ENCODE assay signal across 12 cellular contexts in the genomic region with DNA sequence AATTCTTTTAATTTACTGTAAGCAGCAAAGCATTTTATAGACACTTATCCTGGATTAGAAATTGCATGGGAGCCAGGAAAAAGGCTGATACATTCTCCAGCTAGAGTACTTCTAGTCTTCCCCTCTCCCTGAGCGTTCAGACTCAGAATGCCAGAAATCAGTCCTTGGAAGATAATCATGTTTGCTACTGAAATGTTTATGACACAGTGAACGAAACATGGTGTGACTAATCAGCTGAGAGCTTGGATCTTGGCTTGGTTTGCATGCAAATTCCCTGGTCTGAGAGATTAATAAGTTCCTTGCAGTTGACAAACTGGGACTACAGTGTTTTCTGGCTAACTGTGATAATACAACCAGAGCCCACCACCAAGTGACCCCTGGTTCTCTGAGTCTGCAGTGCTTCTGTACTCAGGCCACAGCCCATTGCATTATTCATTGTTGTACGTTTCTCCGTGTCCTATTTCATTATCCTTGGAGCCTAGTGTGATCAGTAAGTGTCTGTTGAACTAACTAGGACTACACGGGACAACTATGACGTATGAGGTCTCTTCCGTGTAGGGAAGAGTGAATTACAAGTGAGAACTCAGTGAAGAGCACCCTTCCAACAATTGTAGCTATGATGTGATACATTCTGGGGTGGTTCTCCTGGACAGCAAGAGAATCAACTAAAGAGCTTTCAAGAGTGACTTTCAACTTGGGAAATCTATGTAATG. TPM values are rescaled to one million over a fixed set of nuclear protein-coding genes. Genes with fewer than 3 reads are reported as not detected.
DNase-seq lines count a peak whose midpoint lies in the region; ATAC-seq and TF ChIP-seq lines count a peak whose summit lies in the region.
"Had no signal": no experiment of that assay in that cellular context is flagged by ENCODE, and none has a peak within 500 bp of the region (broad histone marks: within the 10 kb centered on the region; RNA-seq: fewer than 3 reads in every experiment).

No MANE protein-coding gene starts in this region.

- no peak overlapping the region for H3T11ph ChIP-seq in H9 (ENCODE audit: low read length)

- no peak overlapping the region for H2AFZ ChIP-seq in H9 (ENCODE audit: low read length)

- no peak overlapping the region for H4K5ac ChIP-seq in H9 (ENCODE audit: insufficient read length, low read depth, low read length)

- H3K27me3 Mint-ChIP-seq in H9 (ENCODE audit: low read depth): peaks cover 52% of the 10 kb centered on the region

- H3K4me1 Mint-ChIP-seq in H9: 0 out of 4 replicates have a peak, but pooled peaks cover 3 to 4% of the 10 kb centered on the region in 2 experiments

- H3K27me3 ChIP-seq in RWPE2 (ENCODE audit: insufficient read depth, poor library complexity, severe bottlenecking): no peaks in the 10 kb centered on the region
- peaks cover 7% of the 10 kb centered on the region; the same call in 1 of the 2 replicates for H3K27me3 ChIP-seq in H9 (ENCODE audit: insufficient read depth, low read length)

- TF ChIP-seq CTCF in RWPE2 (IDR thresholded peaks at IDR 0.05; ENCODE audit: poor library complexity, severe bottlenecking): no peak
- no peak for TF ChIP-seq CTCF in fibroblast of mammary gland (conservative IDR thresholded peaks at IDR 0.05; ENCODE audit: control insufficient read depth, insufficient read depth, low read depth, low read length)
- TF ChIP-seq CTCF in H9 (conservative IDR thresholded peaks at IDR 0.05): no peak

- H2BK5ac ChIP-seq in H9 (ENCODE audit: insufficient read length, low read length): no peak overlapping the region

- no peak overlapping the region for H3K18ac ChIP-seq in H9 (ENCODE audit: insufficient read length, low read depth, low read length)

- H3K9me3 Mint-ChIP-seq in H9: no peaks in the 10 kb centered on the region; a peak in 1 of 5 replicates
- H3K9me3 Mint-ChIP-seq: immature natural killer cell had no signal

- no peak overlapping the region for H3K56ac ChIP-seq in H9 (ENCODE audit: insufficient read length, low read depth, low read length)

- in situ Hi-C loops in Caki2 (cut with HindIII; ENCODE audit: low pct_unique_long_range_greater_than_20kb, low sequenced_read_pairs): no loop called here

- H3K4me1 ChIP-seq in RWPE2 (ENCODE audit: insufficient read depth, poor library complexity, severe bottlenecking): peaks cover 47% of the 10 kb centered on the region
- no peaks in the 10 kb centered on the region for H3K4me1 ChIP-seq in H9 (ENCODE audit: insufficient read depth, low read length)

- H3K4me3 Mint-ChIP-seq in H9: no peak overlapping the region
- H3K4me3 Mint-ChIP-seq: immature natural killer cell had no signal

- no peak overlapping the region for H3K14ac ChIP-seq in H9 (ENCODE audit: insufficient read depth, low read length)

- H4K20me1 ChIP-seq in H9 (ENCODE audit: control insufficient read depth, insufficient read depth, insufficient read length): no peaks in the 10 kb centered on the region

- peak overlapping the region; percentile 99 for H3K27ac ChIP-seq in RWPE2 (ENCODE audit: poor library complexity, severe bottlenecking)
- H3K27ac ChIP-seq in H9 (ENCODE audit: insufficient read length, low read depth, low read length): no peak overlapping the region
- H3K27ac ChIP-seq: KMS-11 had no signal

- H2AK5ac ChIP-seq in H9 (ENCODE audit: insufficient read length, low read length): no peak overlapping the region

- no peak overlapping the region for H4K8ac ChIP-seq in H9 (replicated peaks; ENCODE audit: insufficient read length, low read depth, low read length)

- H2BK120ac ChIP-seq in H9 (ENCODE audit: low read depth, low read length, poor library complexity, severe bottlenecking): no peak overlapping the region

- no peaks in the 10 kb centered on the region for H3K9me3 ChIP-seq in RWPE2 (ENCODE audit: severe bottlenecking)
- H3K9me3 ChIP-seq in H9 (ENCODE audit: control insufficient read depth, low read depth, low read length): no peaks in the 10 kb centered on the region

- DNase-seq in Caki2 (ENCODE audit: low read depth) (peak; percentile 9), RWPE2 (ENCODE audit: low spot score) (no peak), fibroblast of mammary gland (ENCODE audit: low read depth) (peak; percentile 97), pulmonary artery endothelial cell (ENCODE audit: low read depth, low spot score) (peak; percentile 27), H9 (no peak), hippocampal formation (lab: John Stamatoyannopoulos, UW) (no peak)
- DNase-seq: activated CD4-positive, alpha-beta T cell treated with anti-CD3 and anti-CD28 coated beads, Interleukin-2, amount 50 U/mL, for 1 hour; DMS 273 treated with DMSO at 0.1 percent for 48 hours; immature natural killer cell had no signal

- H2BK15ac ChIP-seq in H9 (ENCODE audit: low read depth, low read length): no peak overlapping the region

- no peaks in the 10 kb centered on the region for H3K36me3 ChIP-seq in RWPE2 (ENCODE audit: low read depth)

- no peak overlapping the region for H3K9ac ChIP-seq in H9 (ENCODE audit: extremely low read depth, insufficient read length, low read length)
- H3K9ac ChIP-seq: KMS-11 had no signal

- H3K27ac Mint-ChIP-seq in H9: no peak overlapping the region
- H3K27ac Mint-ChIP-seq: immature natural killer cell had no signal

- no peaks in the 10 kb centered on the region for H3K36me3 Mint-ChIP-seq in H9 (ENCODE audit: insufficient read depth in 1 of 3, low read depth in 3 of 3)

- H3K79me2 ChIP-seq in H9 (ENCODE audit: insufficient read depth, low read length): no peaks in the 10 kb centered on the region

- H3K23ac ChIP-seq in H9 (ENCODE audit: insufficient read length, low read depth, low read length): no peak overlapping the region

- no peaks in the 10 kb centered on the region for H3K23me2 ChIP-seq in H9 (ENCODE audit: insufficient read length, low read depth, low read length, poor library complexity, severe bottlenecking)

- H2BK12ac ChIP-seq in H9 (ENCODE audit: insufficient read length, low read depth, low read length): no peak overlapping the region

- no peaks in the 10 kb centered on the region for H3K79me1 ChIP-seq in H9 (ENCODE audit: insufficient read depth, low read depth, low read length, poor library complexity, severe bottlenecking)

- no peak overlapping the region for H2BK20ac ChIP-seq in H9 (ENCODE audit: low read depth, low read length, poor library complexity, severe bottlenecking)

- ATAC-seq in RWPE2 (ENCODE audit: low read depth) (peak; percentile 44), HG03175 (IDR thresholded peaks at IDR 0.05; ENCODE audit: unreplicated experiment) (no peak), GM18520 (IDR thresholded peaks at IDR 0.05; ENCODE audit: unreplicated experiment) (no peak)

- H3K4ac ChIP-seq in H9 (ENCODE audit: low read depth, low read length): no peak overlapping the region

- H3K4me3 ChIP-seq in RWPE2 (ENCODE audit: severe bottlenecking) (no peak overlapping the region), fibroblast of mammary gland (ENCODE audit: control insufficient read depth, low read depth, low read length) (no peak overlapping the region)

- H4K91ac ChIP-seq in H9 (ENCODE audit: insufficient read length, low read depth, low read length): no peak overlapping the region

- no CpG with 5 or more reads among the region's 7 CpGs for WGBS in H9 (ENCODE audit: extremely low coverage, insufficient read length, low lambda C conversion rate)

- H3K4me2 ChIP-seq in H9 (ENCODE audit: insufficient read depth, insufficient read length, low read length): no peak overlapping the region
- H3K4me2 ChIP-seq: KMS-11 had no signal

RNA-seq across cellular contexts. Expression of a gene that starts 34.6 kb away (rescaled TPM):
- total RNA-seq in Caki2 (2014; rRNA removed; shearing (Covaris generic); ENCODE audit: low replicate concordance): 2.1 and 5.6 TPM in 2 replicates
- 10.5 and 14.0 TPM in 2 replicates for total RNA-seq in pulmonary artery endothelial cell
- total RNA-seq in H9 (2021): 53.2 and 55.1 TPM in 2 replicates

Comparison
In these comparisons a context has a peak if more than half of its experiments do, and no peak if none do; other contexts are left out.
1. DNase-seq: peak in Caki2 (single experiment), fibroblast of mammary gland (single experiment) and pulmonary artery endothelial cell (single experiment); none in RWPE2 (single experiment), H9 (single experiment) and hippocampal formation (0 of 2).